Comparison of ENCODE assay signal across 17 cellular contexts in the genomic region with DNA sequence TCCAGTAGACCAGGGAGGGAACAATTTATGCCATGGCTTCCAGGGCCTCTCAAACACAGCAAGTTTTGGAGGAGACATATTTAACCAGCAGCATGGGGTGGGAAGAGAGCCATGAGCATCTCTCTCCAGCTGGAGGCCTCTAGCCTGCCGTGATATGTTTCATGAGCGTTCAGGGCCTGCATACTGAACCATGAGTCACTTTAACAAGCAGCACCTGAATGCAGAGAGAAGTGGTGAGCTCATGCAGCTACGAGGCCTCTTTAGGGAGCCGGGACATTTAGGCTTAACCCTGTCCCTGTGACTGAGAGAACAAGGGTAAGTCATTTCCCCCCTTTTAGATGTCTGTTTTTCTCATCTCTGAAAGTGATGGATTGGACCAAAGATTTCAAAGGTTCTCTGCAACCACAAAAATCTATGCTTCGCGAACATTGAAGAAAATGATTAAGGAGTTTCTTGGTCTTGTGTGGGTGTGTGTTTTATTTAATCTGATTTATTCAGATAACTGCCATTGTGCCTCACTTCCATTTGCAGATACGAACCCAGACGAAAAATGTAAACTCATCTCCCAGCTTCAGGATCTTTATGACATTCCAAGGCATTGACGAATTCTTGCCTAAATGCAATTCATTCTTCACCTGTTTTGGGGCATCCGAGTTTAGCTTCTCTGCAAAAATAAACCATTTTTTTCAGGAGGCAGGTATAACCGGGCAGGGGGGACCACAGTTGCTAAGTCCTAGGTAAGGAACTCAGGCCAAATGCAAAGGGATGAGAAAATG.
DNase-seq lines count a peak whose midpoint lies in the region; ATAC-seq and TF ChIP-seq lines count a peak whose summit lies in the region.
"Had no signal": no experiment of that assay in that cellular context is flagged by ENCODE, and none has a peak within 500 bp of the region (broad histone marks: within the 10 kb centered on the region; RNA-seq: fewer than 3 reads in every experiment).

No MANE protein-coding gene starts in this region.

- H3K36me3 ChIP-seq in upper lobe of right lung, result no peaks in the 10 kb centered on the region
- H3K36me3 ChIP-seq: heart left ventricle, transverse colon had no signal

- intact Hi-C loops in upper lobe of right lung (cut with DNase I), result no loop called here

- peak; percentile 76 for ATAC-seq in upper lobe of right lung
- ATAC-seq in HG02884 (IDR thresholded peaks at IDR 0.05; ENCODE audit: unreplicated experiment), result no peak
- no peak for ATAC-seq in HG02798 (IDR thresholded peaks at IDR 0.05; ENCODE audit: poor library complexity, unreplicated experiment)
- ATAC-seq in GM18520 (IDR thresholded peaks at IDR 0.05; ENCODE audit: unreplicated experiment), result no peak
- ATAC-seq: activated naive CD4-positive, alpha-beta T cell treated with anti-CD3 and anti-CD28 coated beads, Interleukin-2, amount 50 U/mL, for 72 hours; HCT116; heart left ventricle; left ventricle myocardium superior had no signal

- no peaks in the 10 kb centered on the region for H3K27me3 ChIP-seq in upper lobe of right lung
- H3K27me3 ChIP-seq: dorsolateral prefrontal cortex, heart left ventricle, transverse colon had no signal

- DNase-seq in SIG-M5 treated with dmso at 0.1 percent for 504 hours (lab: John Stamatoyannopoulos, UW; ENCODE audit: unreplicated experiment) (peak; percentile 11), SIG-M5 (lab: John Stamatoyannopoulos, UW) (no peak), fibroblast of pulmonary artery (ENCODE audit: low read depth) (peak; percentile 56), upper lobe of right lung (no peak)
- DNase-seq: heart left ventricle, left ventricle myocardium superior, NCI-H187, transverse colon had no signal

- TF ChIP-seq CTCF in WI38 (IDR thresholded peaks at IDR 0.05; ENCODE audit: low read depth, low read length) (no peak), fibroblast of pulmonary artery (IDR thresholded peaks at IDR 0.05; ENCODE audit: low read length, missing control alignments) (peak; percentile 3), upper lobe of right lung (IDR thresholded peaks at IDR 0.05) (no peak)

- H3K4me1 ChIP-seq in upper lobe of right lung, result no peaks in the 10 kb centered on the region
- H3K4me1 ChIP-seq: heart left ventricle, transverse colon had no signal

- H3K4me3 ChIP-seq in WI38 (ENCODE audit: low read depth, low read length), result peak overlapping the region; percentile 5; the same call in 1 of the 2 replicates
- H3K4me3 ChIP-seq in fibroblast of pulmonary artery (replicated peaks; ENCODE audit: low read depth, low read length), result no peak overlapping the region
- H3K4me3 ChIP-seq in upper lobe of right lung, result no peak overlapping the region
- H3K4me3 ChIP-seq: dorsolateral prefrontal cortex, heart left ventricle, transverse colon had no signal

- H3K9me3 ChIP-seq in upper lobe of right lung, result no peaks in the 10 kb centered on the region
- H3K9me3 ChIP-seq: heart left ventricle, transverse colon had no signal

- H3K27ac ChIP-seq in upper lobe of right lung, result no peak overlapping the region
- H3K27ac ChIP-seq: 22Rv1, heart left ventricle, KMS-11, transverse colon had no signal

Comparison
In these comparisons a context has a peak if more than half of its experiments do, and no peak if none do; other contexts are left out.
1. DNase-seq: peak in SIG-M5 treated with dmso at 0.1 percent for 504 hours (single experiment) and fibroblast of pulmonary artery (single experiment); none in SIG-M5 (single experiment) and upper lobe of right lung (single experiment).